6 cellular contexts compared by ENCODE assay signal in genomic region chr19:42245247-42245646, GRCh38. TPM values are rescaled to one million over a fixed set of nuclear protein-coding genes. Genes with fewer than 3 reads are reported as not detected.
DNase-seq lines count a peak whose midpoint lies in the region; ATAC-seq, FAIRE-seq and TF ChIP-seq lines count a peak whose summit lies in the region.
"Not testable (repeated sequence)": the region's sequence is repeated elsewhere in the genome, so short reads cannot be mapped to it uniquely, and the experiment has no call there.

No MANE protein-coding gene starts in this region.

- H3K36me3 Mint-ChIP-seq in activated CD4-positive, alpha-beta T cell treated with anti-CD3 and anti-CD28 coated beads, Interleukin-2, amount 10 ng/mL, durations not matched to agents 24 days and 14 days (ENCODE audit: low read depth), result peaks cover 15% of the 10 kb centered on the region

- H3K9me1 ChIP-seq in keratinocyte (ENCODE audit: control insufficient read depth, extremely low read depth, insufficient read depth, low read length), result not testable (repeated sequence)

- FAIRE-seq in keratinocyte (lab: Jason Lieb, UNC), result not testable (repeated sequence)

- not testable (repeated sequence) for H3K9me3 ChIP-seq in keratinocyte (ENCODE audit: control insufficient read depth, low read depth, low read length); parathyroid adenoma (ENCODE audit: control insufficient read depth, low read length); upper lobe of right lung

- intact Hi-C loops in activated CD4-positive, alpha-beta T cell treated with anti-CD3 and anti-CD28 coated beads, Interleukin-2, amount 10 ng/mL, durations not matched to agents 24 days and 14 days (cut with micrococcal nuclease); upper lobe of right lung (cut with DNase I): not testable (repeated sequence)

- H3K4me1 Mint-ChIP-seq in activated CD4-positive, alpha-beta T cell treated with anti-CD3 and anti-CD28 coated beads, Interleukin-2, amount 10 ng/mL, durations not matched to agents 24 days and 14 days, result peaks cover 25% of the 10 kb centered on the region

- peaks cover 16 to 25% of the 10 kb centered on the region in 2 experiments for H3K36me3 ChIP-seq in keratinocyte (ENCODE audit: control insufficient read depth in 2 of 2, extremely low read depth in 1 of 2, insufficient read depth in 2 of 2, low read length in 2 of 2)
- H3K36me3 ChIP-seq in parathyroid adenoma (ENCODE audit: control insufficient read depth, insufficient read depth, low read length), result not testable (repeated sequence)
- H3K36me3 ChIP-seq in upper lobe of right lung, result peaks cover 12% of the 10 kb centered on the region

- H3K27ac ChIP-seq in caudate nucleus (ENCODE audit: low read depth, low read length), result peak overlapping the region; percentile 90
- H3K27ac ChIP-seq in keratinocyte (ENCODE audit: control insufficient read depth, insufficient read depth, low read length), result not testable (repeated sequence)
- peak overlapping the region; percentile 87 for H3K27ac ChIP-seq in parathyroid adenoma
- peak overlapping the region; percentile 90 for H3K27ac ChIP-seq in upper lobe of right lung

- DNase-seq in HFF-Myc (ENCODE audit: extremely low read depth, low read depth); activated CD4-positive, alpha-beta T cell treated with anti-CD3 and anti-CD28 coated beads, Interleukin-2, amount 10 ng/mL, durations not matched to agents 24 days and 14 days; keratinocyte (ENCODE audit: low read depth, low spot score); upper lobe of right lung: not testable (repeated sequence)
- DNase-seq in caudate nucleus (lab: John Stamatoyannopoulos, UW), result peak in 1 of 61 donors; percentile 5

- not testable (repeated sequence) for ATAC-seq in upper lobe of right lung

- peak overlapping the region; percentile 93 for H3K27ac Mint-ChIP-seq in activated CD4-positive, alpha-beta T cell treated with anti-CD3 and anti-CD28 coated beads, Interleukin-2, amount 10 ng/mL, durations not matched to agents 24 days and 14 days

- H3K79me2 ChIP-seq in keratinocyte (ENCODE audit: control insufficient read depth, insufficient read depth, low read length) (peaks cover 37% of the 10 kb centered on the region), parathyroid adenoma (peaks cover 18% of the 10 kb centered on the region)

- H3K27me3 ChIP-seq in keratinocyte (ENCODE audit: control insufficient read depth, extremely low read depth, insufficient read depth, low read length); parathyroid adenoma (ENCODE audit: control insufficient read depth, insufficient read depth, low read length); upper lobe of right lung: not testable (repeated sequence)

- H3K4me2 ChIP-seq in keratinocyte (ENCODE audit: control insufficient read depth, extremely low read depth, insufficient read depth, low read depth, low read length), result peak overlapping the region; percentile 92
- peak overlapping the region; percentile 36 for H3K4me2 ChIP-seq in parathyroid adenoma (ENCODE audit: low read length)

- not testable (repeated sequence) for H3K27me3 Mint-ChIP-seq in activated CD4-positive, alpha-beta T cell treated with anti-CD3 and anti-CD28 coated beads, Interleukin-2, amount 10 ng/mL, durations not matched to agents 24 days and 14 days

- H3K4me3 Mint-ChIP-seq in activated CD4-positive, alpha-beta T cell treated with anti-CD3 and anti-CD28 coated beads, Interleukin-2, amount 10 ng/mL, durations not matched to agents 24 days and 14 days, result peak overlapping the region; percentile 90

- H3K9me3 Mint-ChIP-seq in activated CD4-positive, alpha-beta T cell treated with anti-CD3 and anti-CD28 coated beads, Interleukin-2, amount 10 ng/mL, durations not matched to agents 24 days and 14 days, result not testable (repeated sequence)

- peaks cover 26% of the 10 kb centered on the region for H3K4me1 ChIP-seq in keratinocyte (ENCODE audit: control insufficient read depth, extremely low read depth, insufficient read depth, low read length)
- not testable (repeated sequence) for H3K4me1 ChIP-seq in parathyroid adenoma
- peaks cover 35% of the 10 kb centered on the region for H3K4me1 ChIP-seq in upper lobe of right lung

- H3K4me3 ChIP-seq in HFF-Myc (replicated peaks; ENCODE audit: low read depth, low read length), result peak overlapping the region; percentile 77
- not testable (repeated sequence) for H3K4me3 ChIP-seq in keratinocyte (ENCODE audit: control insufficient read depth in 2 of 3, extremely low read depth in 1 of 3, insufficient read depth in 2 of 3, low read depth in 1 of 3, low read length in 3 of 3)
- peak overlapping the region; percentile 71 for H3K4me3 ChIP-seq in parathyroid adenoma (ENCODE audit: low read depth, low read length)
- peak overlapping the region; percentile 88 for H3K4me3 ChIP-seq in upper lobe of right lung

- not testable (repeated sequence) for H2AFZ ChIP-seq in keratinocyte (ENCODE audit: control insufficient read depth, low read length)
- H2AFZ ChIP-seq in parathyroid adenoma, result peak overlapping the region; percentile 80

- H4K20me1 ChIP-seq in keratinocyte (ENCODE audit: control insufficient read depth, extremely low read depth, insufficient read depth, low read length), result peaks cover 19% of the 10 kb centered on the region

- not testable (repeated sequence) for TF ChIP-seq CTCF in HFF-Myc (IDR thresholded peaks at IDR 0.05; ENCODE audit: low read depth, low read length, missing control alignments); keratinocyte (optimal IDR thresholded peaks at IDR 0.05 in 1 of 3, IDR thresholded peaks at IDR 0.05 in 1 of 3, conservative IDR thresholded peaks at IDR 0.05 in 1 of 3; ENCODE audit: extremely low read depth in 1 of 3, insufficient read depth in 2 of 3, low read length in 3 of 3); parathyroid adenoma (IDR thresholded peaks at IDR 0.05); upper lobe of right lung (IDR thresholded peaks at IDR 0.05)

- dilution Hi-C loops in keratinocyte (cut with MboI; ENCODE audit: extremely low pct_ligation_motif_present, low sequenced_read_pairs), result not testable (repeated sequence)

- not testable (repeated sequence) for H3K9ac ChIP-seq in keratinocyte (ENCODE audit: control insufficient read depth, extremely low read depth, insufficient read depth, low read length); parathyroid adenoma

RNA-seq across cellular contexts. Expression of gene GSK3A, which starts 2.8 kb away (rescaled TPM):
- total RNA-seq in activated CD4-positive, alpha-beta T cell treated with anti-CD3 and anti-CD28 coated beads, Interleukin-2, amount 10 ng/mL, durations not matched to agents 24 days and 14 days, result 50.7 and 52.6 TPM in 2 replicates
- 36.9 to 53.3 TPM (median 42.5 TPM) in 3 replicates for polyA plus RNA-seq in keratinocyte
- polyA plus RNA-seq in keratinocyte (2011; ENCODE audit: low read depth), result 14.4 TPM
- polyA plus RNA-seq in keratinocyte (2011; cell fraction: cytosol; rRNA removed), result 38.4 and 45.5 TPM in 2 replicates
- polyA plus RNA-seq in keratinocyte (2011; cell fraction: nucleus; rRNA removed), result 34.4 and 41.0 TPM in 2 replicates
- 50.6 and 56.3 TPM in 2 replicates for polyA plus RNA-seq in keratinocyte (2012; ENCODE audit: low replicate concordance)
- 30.4 to 77.1 TPM (median 45.8 TPM) in 3 replicates for polyA minus RNA-seq in keratinocyte
- polyA minus RNA-seq in keratinocyte (2011; cell fraction: cytosol; rRNA and poly(A)+ RNA removed), result 43.5 TPM
- 10.2 and 11.4 TPM in 2 replicates for polyA minus RNA-seq in keratinocyte (2011; cell fraction: nucleus; rRNA and poly(A)+ RNA removed)
- 38.7 TPM for total RNA-seq in upper lobe of right lung

RNA-seq across cellular contexts. Expression of gene ERF, which starts 9.7 kb away (rescaled TPM):
- total RNA-seq in activated CD4-positive, alpha-beta T cell treated with anti-CD3 and anti-CD28 coated beads, Interleukin-2, amount 10 ng/mL, durations not matched to agents 24 days and 14 days, result 71.6 and 82.3 TPM in 2 replicates
- polyA plus RNA-seq in keratinocyte, result 75.4 to 87.4 TPM (median 83.5 TPM) in 3 replicates
- 10.1 TPM for polyA plus RNA-seq in keratinocyte (2011; ENCODE audit: low read depth)
- polyA plus RNA-seq in keratinocyte (2011; cell fraction: cytosol; rRNA removed), result 37.7 and 64.6 TPM in 2 replicates
- 94.1 and 101 TPM in 2 replicates for polyA plus RNA-seq in keratinocyte (2011; cell fraction: nucleus; rRNA removed)
- 34.6 and 75.9 TPM in 2 replicates for polyA plus RNA-seq in keratinocyte (2012; ENCODE audit: low replicate concordance)
- polyA minus RNA-seq in keratinocyte, result 67.4 to 70.6 TPM (median 69.2 TPM) in 3 replicates
- polyA minus RNA-seq in keratinocyte (2011; cell fraction: cytosol; rRNA and poly(A)+ RNA removed), result 140 TPM
- polyA minus RNA-seq in keratinocyte (2011; cell fraction: nucleus; rRNA and poly(A)+ RNA removed), result 44.9 and 57.9 TPM in 2 replicates
- total RNA-seq in upper lobe of right lung, result 53.9 TPM

RNA-seq across cellular contexts. Expression of gene CIC, which starts 23.8 kb away (rescaled TPM):
- total RNA-seq in activated CD4-positive, alpha-beta T cell treated with anti-CD3 and anti-CD28 coated beads, Interleukin-2, amount 10 ng/mL, durations not matched to agents 24 days and 14 days, result 61.2 and 65.6 TPM in 2 replicates
- 3.1 to 11.1 TPM (median 3.8 TPM) in 3 replicates for polyA plus RNA-seq in keratinocyte
- polyA plus RNA-seq in keratinocyte (2011; ENCODE audit: low read depth), result 9.9 TPM
- polyA plus RNA-seq in keratinocyte (2011; cell fraction: cytosol; rRNA removed), result 4.4 and 14.0 TPM in 2 replicates
- polyA plus RNA-seq in keratinocyte (2011; cell fraction: nucleus; rRNA removed), result 28.1 and 45.7 TPM in 2 replicates
- 15.4 and 37.6 TPM in 2 replicates for polyA plus RNA-seq in keratinocyte (2012; ENCODE audit: low replicate concordance)
- 4.7 to 38.8 TPM (median 5.7 TPM) in 3 replicates for polyA minus RNA-seq in keratinocyte
- polyA minus RNA-seq in keratinocyte (2011; cell fraction: cytosol; rRNA and poly(A)+ RNA removed), result 29.2 TPM
- 23.9 and 26.1 TPM in 2 replicates for polyA minus RNA-seq in keratinocyte (2011; cell fraction: nucleus; rRNA and poly(A)+ RNA removed)
- total RNA-seq in upper lobe of right lung, result 76.7 TPM

RNA-seq across cellular contexts. Expression of gene ZNF526, which starts 25.1 kb away (rescaled TPM):
- 19.0 and 20.1 TPM in 2 replicates for total RNA-seq in activated CD4-positive, alpha-beta T cell treated with anti-CD3 and anti-CD28 coated beads, Interleukin-2, amount 10 ng/mL, durations not matched to agents 24 days and 14 days
- 5.0 to 9.3 TPM (median 5.4 TPM) in 3 replicates for polyA plus RNA-seq in keratinocyte
- 2.6 TPM for polyA plus RNA-seq in keratinocyte (2011; ENCODE audit: low read depth)
- polyA plus RNA-seq in keratinocyte (2011; cell fraction: cytosol; rRNA removed), result 3.5 and 5.4 TPM in 2 replicates
- 8.5 and 9.5 TPM in 2 replicates for polyA plus RNA-seq in keratinocyte (2011; cell fraction: nucleus; rRNA removed)
- polyA plus RNA-seq in keratinocyte (2012; ENCODE audit: low replicate concordance), result 3.0 and 10.6 TPM in 2 replicates
- 12.2 to 20.7 TPM (median 12.3 TPM) in 3 replicates for polyA minus RNA-seq in keratinocyte
- polyA minus RNA-seq in keratinocyte (2011; cell fraction: cytosol; rRNA and poly(A)+ RNA removed), result 15.5 TPM
- polyA minus RNA-seq in keratinocyte (2011; cell fraction: nucleus; rRNA and poly(A)+ RNA removed), result 9.7 and 14.7 TPM in 2 replicates
- 9.6 TPM for total RNA-seq in upper lobe of right lung

RNA-seq across cellular contexts. Expression of gene DEDD2, which starts 27.8 kb away (rescaled TPM):
- total RNA-seq in activated CD4-positive, alpha-beta T cell treated with anti-CD3 and anti-CD28 coated beads, Interleukin-2, amount 10 ng/mL, durations not matched to agents 24 days and 14 days, result 28.7 and 34.8 TPM in 2 replicates
- 17.1 to 29.8 TPM (median 20.8 TPM) in 3 replicates for polyA plus RNA-seq in keratinocyte
- polyA plus RNA-seq in keratinocyte (2011; ENCODE audit: low read depth), result 6.6 TPM
- polyA plus RNA-seq in keratinocyte (2011; cell fraction: cytosol; rRNA removed), result 14.3 and 23.0 TPM in 2 replicates
- polyA plus RNA-seq in keratinocyte (2011; cell fraction: nucleus; rRNA removed), result 15.9 and 20.4 TPM in 2 replicates
- polyA plus RNA-seq in keratinocyte (2012; ENCODE audit: low replicate concordance), result 17.4 and 40.6 TPM in 2 replicates
- 11.1 to 19.3 TPM (median 18.1 TPM) in 3 replicates for polyA minus RNA-seq in keratinocyte
- polyA minus RNA-seq in keratinocyte (2011; cell fraction: cytosol; rRNA and poly(A)+ RNA removed), result 15.7 TPM
- polyA minus RNA-seq in keratinocyte (2011; cell fraction: nucleus; rRNA and poly(A)+ RNA removed), result 6.4 and 8.7 TPM in 2 replicates
- 25.1 TPM for total RNA-seq in upper lobe of right lung
